Comparison of ENCODE assay signal across 1 cellular context in the genomic region with DNA sequence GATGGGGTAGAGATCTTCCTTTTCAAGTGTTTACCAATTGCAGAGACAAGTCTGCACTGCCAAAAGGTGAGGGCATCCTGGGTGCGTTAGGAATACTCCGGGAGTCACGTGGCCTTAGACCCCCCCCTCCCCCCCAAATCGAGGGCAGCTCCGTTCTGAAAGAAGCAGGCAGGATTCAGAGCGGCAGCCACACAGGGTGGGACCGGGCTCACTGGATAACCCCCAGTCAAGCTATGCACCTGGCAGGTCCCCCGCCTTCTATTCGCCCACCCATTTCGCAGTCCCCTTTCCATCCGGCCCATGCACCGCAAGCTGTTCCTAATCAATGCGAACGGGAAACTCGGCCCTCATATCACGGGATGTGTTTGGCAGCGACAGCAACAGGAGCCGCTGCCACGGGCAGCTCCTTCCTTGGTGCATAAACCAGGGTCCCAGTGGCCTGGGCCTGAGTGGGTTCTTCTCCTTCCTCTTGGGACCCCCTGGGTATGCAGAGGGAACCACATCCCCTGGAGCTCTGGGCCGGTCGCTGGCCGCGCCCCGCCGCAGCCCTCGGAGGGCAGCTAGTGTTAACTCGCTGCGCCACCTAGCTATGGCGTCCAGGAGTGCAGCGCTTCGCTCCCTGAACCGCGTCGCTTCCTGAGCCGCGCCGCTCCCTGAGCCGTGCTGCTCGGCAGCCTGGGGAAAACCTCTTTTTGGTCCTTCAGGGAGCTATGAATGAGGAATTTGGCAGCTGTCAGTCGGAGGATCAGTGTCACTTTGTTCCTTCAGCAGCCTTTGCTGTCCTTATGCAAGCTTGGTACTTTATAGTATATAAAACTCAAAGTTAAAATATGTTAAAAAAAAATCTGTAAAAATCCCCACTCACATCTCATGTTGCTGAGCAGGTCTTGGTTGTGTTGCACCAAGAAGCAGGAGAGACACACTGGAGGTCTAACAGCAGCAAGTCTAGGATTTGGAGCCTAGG.
TF ChIP-seq lines count a peak whose summit lies in the region.

No MANE protein-coding gene starts in this region.

TF ChIP-seq in HepG2, 621 proteins besides CTCF, POLR2A, EP300 and RAD21 (continued from another document and continues in another):
- TF ChIP-seq, protein P1, sequence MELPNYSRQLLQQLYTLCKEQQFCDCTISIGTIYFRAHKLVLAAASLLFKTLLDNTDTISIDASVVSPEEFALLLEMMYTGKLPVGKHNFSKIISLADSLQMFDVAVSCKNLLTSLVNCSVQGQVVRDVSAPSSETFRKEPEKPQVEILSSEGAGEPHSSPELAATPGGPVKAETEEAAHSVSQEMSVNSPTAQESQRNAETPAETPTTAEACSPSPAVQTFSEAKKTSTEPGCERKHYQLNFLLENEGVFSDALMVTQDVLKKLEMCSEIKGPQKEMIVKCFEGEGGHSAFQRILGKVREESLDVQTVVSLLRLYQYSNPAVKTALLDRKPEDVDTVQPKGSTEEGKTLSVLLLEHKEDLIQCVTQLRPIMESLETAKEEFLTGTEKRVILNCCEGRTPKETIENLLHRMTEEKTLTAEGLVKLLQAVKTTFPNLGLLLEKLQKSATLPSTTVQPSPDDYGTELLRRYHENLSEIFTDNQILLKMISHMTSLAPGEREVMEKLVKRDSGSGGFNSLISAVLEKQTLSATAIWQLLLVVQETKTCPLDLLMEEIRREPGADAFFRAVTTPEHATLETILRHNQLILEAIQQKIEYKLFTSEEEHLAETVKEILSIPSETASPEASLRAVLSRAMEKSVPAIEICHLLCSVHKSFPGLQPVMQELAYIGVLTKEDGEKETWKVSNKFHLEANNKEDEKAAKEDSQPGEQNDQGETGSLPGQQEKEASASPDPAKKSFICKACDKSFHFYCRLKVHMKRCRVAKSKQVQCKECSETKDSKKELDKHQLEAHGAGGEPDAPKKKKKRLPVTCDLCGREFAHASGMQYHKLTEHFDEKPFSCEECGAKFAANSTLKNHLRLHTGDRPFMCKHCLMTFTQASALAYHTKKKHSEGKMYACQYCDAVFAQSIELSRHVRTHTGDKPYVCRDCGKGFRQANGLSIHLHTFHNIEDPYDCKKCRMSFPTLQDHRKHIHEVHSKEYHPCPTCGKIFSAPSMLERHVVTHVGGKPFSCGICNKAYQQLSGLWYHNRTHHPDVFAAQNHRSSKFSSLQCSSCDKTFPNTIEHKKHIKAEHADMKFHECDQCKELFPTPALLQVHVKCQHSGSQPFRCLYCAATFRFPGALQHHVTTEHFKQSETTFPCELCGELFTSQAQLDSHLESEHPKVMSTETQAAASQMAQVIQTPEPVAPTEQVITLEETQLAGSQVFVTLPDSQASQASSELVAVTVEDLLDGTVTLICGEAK (IDR thresholded peaks at IDR 0.05), result no peak
- TF ChIP-seq, protein P1 (CRISPR knock-in tag; IDR thresholded peaks at IDR 0.05), result no peak
- TF ChIP-seq ETV5 (CRISPR knock-in tag; IDR thresholded peaks at IDR 0.05; ENCODE audit: borderline replicate concordance) (peak; percentile 30; the same call in 1 of the 2 replicates), CC2D1A (CRISPR knock-in tag; IDR thresholded peaks at IDR 0.05) (no peak), SMC3 (IDR thresholded peaks at IDR 0.05; ENCODE audit: low read length) (peak; percentile 67; the same call in 1 of the 2 replicates), ZNF180 (CRISPR knock-in tag; IDR thresholded peaks at IDR 0.05; ENCODE audit: borderline replicate concordance, low read depth) (no peak), SMARCE1 (IDR thresholded peaks at IDR 0.05; ENCODE audit: borderline replicate concordance) (no peak), ZNF598 (CRISPR knock-in tag; IDR thresholded peaks at IDR 0.05; ENCODE audit: borderline replicate concordance) (no peak; the same call in 1 of the 2 replicates), HMGA1 (CRISPR knock-in tag; conservative IDR thresholded peaks at IDR 0.05) (no peak), ATM (IDR thresholded peaks at IDR 0.05; ENCODE audit: borderline replicate concordance) (no peak), GTF2F1 (IDR thresholded peaks at IDR 0.05; ENCODE audit: low read length) (no peak), ZNF460 (CRISPR knock-in tag; IDR thresholded peaks at IDR 0.05; ENCODE audit: borderline replicate concordance) (no peak), ZNF782 (CRISPR knock-in tag; IDR thresholded peaks at IDR 0.05; ENCODE audit: borderline replicate concordance) (no peak), GZF1 (CRISPR knock-in tag; IDR thresholded peaks at IDR 0.05) (no peak), TP53 (CRISPR knock-in tag; conservative IDR thresholded peaks at IDR 0.05) (no peak), ESRRA (CRISPR knock-in tag; IDR thresholded peaks at IDR 0.05; ENCODE audit: low read depth) (0 out of 2 replicates have a peak, but pooled peaks have one; percentile 33), HNF4G (IDR thresholded peaks at IDR 0.05; ENCODE audit: borderline replicate concordance, low read depth, low read length) (no peak), HNF4G (CRISPR knock-in tag; IDR thresholded peaks at IDR 0.05; ENCODE audit: borderline replicate concordance, low read depth) (no peak), CREM (IDR thresholded peaks at IDR 0.05) (no peak), CREM (CRISPR knock-in tag; IDR thresholded peaks at IDR 0.05) (no peak), SNAI1 (CRISPR knock-in tag; IDR thresholded peaks at IDR 0.05; ENCODE audit: borderline replicate concordance) (no peak), MTA1 (CRISPR knock-in tag; IDR thresholded peaks at IDR 0.05; ENCODE audit: borderline replicate concordance) (no peak), MEF2D (CRISPR knock-in tag; IDR thresholded peaks at IDR 0.05) (0 out of 2 replicates have a peak, but pooled peaks have one; percentile 23), ZNF562 (CRISPR knock-in tag; IDR thresholded peaks at IDR 0.05; ENCODE audit: borderline replicate concordance) (no peak), ONECUT2 (CRISPR knock-in tag; IDR thresholded peaks at IDR 0.05) (no peak), RBFOX2 (IDR thresholded peaks at IDR 0.05; ENCODE audit: low read depth, low read length) (peak; percentile 67), ZNF207 (IDR thresholded peaks at IDR 0.05; ENCODE audit: borderline replicate concordance) (no peak), FOXA3 (CRISPR knock-in tag; IDR thresholded peaks at IDR 0.05) (no peak), ZNF569 (CRISPR knock-in tag; IDR thresholded peaks at IDR 0.05; ENCODE audit: borderline replicate concordance) (no peak), HOXD1 (CRISPR knock-in tag; IDR thresholded peaks at IDR 0.05) (peak; percentile 60; the same call in 1 of the 2 replicates), SNAPC2 (CRISPR knock-in tag; IDR thresholded peaks at IDR 0.05) (no peak)
- TF ChIP-seq, protein P2, sequence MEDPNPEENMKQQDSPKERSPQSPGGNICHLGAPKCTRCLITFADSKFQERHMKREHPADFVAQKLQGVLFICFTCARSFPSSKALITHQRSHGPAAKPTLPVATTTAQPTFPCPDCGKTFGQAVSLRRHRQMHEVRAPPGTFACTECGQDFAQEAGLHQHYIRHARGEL (CRISPR knock-in tag; IDR thresholded peaks at IDR 0.05), result no peak
- TF ChIP-seq, protein P3, sequence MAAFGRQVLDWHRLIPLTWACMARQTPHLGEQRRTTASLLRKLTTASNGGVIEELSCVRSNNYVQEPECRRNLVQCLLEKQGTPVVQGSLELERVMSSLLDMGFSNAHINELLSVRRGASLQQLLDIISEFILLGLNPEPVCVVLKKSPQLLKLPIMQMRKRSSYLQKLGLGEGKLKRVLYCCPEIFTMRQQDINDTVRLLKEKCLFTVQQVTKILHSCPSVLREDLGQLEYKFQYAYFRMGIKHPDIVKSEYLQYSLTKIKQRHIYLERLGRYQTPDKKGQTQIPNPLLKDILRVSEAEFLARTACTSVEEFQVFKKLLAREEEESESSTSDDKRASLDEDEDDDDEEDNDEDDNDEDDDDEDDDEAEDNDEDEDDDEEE (CRISPR knock-in tag; IDR thresholded peaks at IDR 0.05), result peak; percentile 83
- TF ChIP-seq, protein P4, sequence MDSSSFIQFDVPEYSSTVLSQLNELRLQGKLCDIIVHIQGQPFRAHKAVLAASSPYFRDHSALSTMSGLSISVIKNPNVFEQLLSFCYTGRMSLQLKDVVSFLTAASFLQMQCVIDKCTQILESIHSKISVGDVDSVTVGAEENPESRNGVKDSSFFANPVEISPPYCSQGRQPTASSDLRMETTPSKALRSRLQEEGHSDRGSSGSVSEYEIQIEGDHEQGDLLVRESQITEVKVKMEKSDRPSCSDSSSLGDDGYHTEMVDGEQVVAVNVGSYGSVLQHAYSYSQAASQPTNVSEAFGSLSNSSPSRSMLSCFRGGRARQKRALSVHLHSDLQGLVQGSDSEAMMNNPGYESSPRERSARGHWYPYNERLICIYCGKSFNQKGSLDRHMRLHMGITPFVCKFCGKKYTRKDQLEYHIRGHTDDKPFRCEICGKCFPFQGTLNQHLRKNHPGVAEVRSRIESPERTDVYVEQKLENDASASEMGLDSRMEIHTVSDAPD (CRISPR knock-in tag; IDR thresholded peaks at IDR 0.05), result no peak
- TF ChIP-seq, protein P5, sequence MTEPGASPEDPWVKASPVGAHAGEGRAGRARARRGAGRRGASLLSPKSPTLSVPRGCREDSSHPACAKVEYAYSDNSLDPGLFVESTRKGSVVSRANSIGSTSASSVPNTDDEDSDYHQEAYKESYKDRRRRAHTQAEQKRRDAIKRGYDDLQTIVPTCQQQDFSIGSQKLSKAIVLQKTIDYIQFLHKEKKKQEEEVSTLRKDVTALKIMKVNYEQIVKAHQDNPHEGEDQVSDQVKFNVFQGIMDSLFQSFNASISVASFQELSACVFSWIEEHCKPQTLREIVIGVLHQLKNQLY (CRISPR knock-in tag; IDR thresholded peaks at IDR 0.05), result no peak
- TF ChIP-seq, protein P6, sequence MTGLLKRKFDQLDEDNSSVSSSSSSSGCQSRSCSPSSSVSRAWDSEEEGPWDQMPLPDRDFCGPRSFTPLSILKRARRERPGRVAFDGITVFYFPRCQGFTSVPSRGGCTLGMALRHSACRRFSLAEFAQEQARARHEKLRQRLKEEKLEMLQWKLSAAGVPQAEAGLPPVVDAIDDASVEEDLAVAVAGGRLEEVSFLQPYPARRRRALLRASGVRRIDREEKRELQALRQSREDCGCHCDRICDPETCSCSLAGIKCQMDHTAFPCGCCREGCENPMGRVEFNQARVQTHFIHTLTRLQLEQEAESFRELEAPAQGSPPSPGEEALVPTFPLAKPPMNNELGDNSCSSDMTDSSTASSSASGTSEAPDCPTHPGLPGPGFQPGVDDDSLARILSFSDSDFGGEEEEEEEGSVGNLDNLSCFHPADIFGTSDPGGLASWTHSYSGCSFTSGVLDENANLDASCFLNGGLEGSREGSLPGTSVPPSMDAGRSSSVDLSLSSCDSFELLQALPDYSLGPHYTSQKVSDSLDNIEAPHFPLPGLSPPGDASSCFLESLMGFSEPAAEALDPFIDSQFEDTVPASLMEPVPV (CRISPR knock-in tag; IDR thresholded peaks at IDR 0.05), result no peak; the same call in 1 of the 2 replicates
- TF ChIP-seq, protein P7, sequence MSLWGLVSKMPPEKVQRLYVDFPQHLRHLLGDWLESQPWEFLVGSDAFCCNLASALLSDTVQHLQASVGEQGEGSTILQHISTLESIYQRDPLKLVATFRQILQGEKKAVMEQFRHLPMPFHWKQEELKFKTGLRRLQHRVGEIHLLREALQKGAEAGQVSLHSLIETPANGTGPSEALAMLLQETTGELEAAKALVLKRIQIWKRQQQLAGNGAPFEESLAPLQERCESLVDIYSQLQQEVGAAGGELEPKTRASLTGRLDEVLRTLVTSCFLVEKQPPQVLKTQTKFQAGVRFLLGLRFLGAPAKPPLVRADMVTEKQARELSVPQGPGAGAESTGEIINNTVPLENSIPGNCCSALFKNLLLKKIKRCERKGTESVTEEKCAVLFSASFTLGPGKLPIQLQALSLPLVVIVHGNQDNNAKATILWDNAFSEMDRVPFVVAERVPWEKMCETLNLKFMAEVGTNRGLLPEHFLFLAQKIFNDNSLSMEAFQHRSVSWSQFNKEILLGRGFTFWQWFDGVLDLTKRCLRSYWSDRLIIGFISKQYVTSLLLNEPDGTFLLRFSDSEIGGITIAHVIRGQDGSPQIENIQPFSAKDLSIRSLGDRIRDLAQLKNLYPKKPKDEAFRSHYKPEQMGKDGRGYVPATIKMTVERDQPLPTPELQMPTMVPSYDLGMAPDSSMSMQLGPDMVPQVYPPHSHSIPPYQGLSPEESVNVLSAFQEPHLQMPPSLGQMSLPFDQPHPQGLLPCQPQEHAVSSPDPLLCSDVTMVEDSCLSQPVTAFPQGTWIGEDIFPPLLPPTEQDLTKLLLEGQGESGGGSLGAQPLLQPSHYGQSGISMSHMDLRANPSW (CRISPR knock-in tag; IDR thresholded peaks at IDR 0.05; ENCODE audit: borderline replicate concordance), result no peak
- TF ChIP-seq, protein P8, sequence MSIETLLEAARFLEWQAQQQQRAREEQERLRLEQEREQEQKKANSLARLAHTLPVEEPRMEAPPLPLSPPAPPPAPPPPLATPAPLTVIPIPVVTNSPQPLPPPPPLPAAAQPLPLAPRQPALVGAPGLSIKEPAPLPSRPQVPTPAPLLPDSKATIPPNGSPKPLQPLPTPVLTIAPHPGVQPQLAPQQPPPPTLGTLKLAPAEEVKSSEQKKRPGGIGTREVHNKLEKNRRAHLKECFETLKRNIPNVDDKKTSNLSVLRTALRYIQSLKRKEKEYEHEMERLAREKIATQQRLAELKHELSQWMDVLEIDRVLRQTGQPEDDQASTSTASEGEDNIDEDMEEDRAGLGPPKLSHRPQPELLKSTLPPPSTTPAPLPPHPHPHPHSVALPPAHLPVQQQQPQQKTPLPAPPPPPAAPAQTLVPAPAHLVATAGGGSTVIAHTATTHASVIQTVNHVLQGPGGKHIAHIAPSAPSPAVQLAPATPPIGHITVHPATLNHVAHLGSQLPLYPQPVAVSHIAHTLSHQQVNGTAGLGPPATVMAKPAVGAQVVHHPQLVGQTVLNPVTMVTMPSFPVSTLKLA (IDR thresholded peaks at IDR 0.05), result no peak
